8 cellular contexts compared by ENCODE assay signal in genomic region chr10:12350167-12350872, GRCh38. TPM values are rescaled to one million over a fixed set of nuclear protein-coding genes. Genes with fewer than 3 reads are reported as not detected.
DNase-seq lines count a peak whose midpoint lies in the region.

No MANE protein-coding gene starts in this region.

- DNase-seq in SIG-M5 treated with dmso at 0.1 percent for 504 hours (lab: John Stamatoyannopoulos, UW; ENCODE audit: unreplicated experiment) (peak; percentile 29), SIG-M5 (lab: John Stamatoyannopoulos, UW) (no peak), cerebellum (ENCODE audit: low spot score) (peak; percentile 48), kidney tubule cell (ENCODE audit: low spot score) (peak; percentile 37), putamen (ENCODE audit: low spot score) (no peak)
- DNase-seq in Jurkat, Clone E6-1 (ENCODE audit: low read depth, low spot score), result peak; percentile 54
- peak; percentile 14 for DNase-seq in activated CD4-positive, CD25-positive, alpha-beta regulatory T cell treated with anti-CD3 and anti-CD28 coated beads, Interleukin-2, amount 50 U/mL, for 16 hours (ENCODE audit: low read depth, low spot score)
- DNase-seq in stimulated activated CD4-positive, alpha-beta T cell treated with anti-CD3 and anti-CD28 coated beads, Interleukin-15, amount 100 ng/mL, for 48 hours (ENCODE audit: low read depth in 2 of 2), result peak; percentile 26 to 30

- H3K4me3 ChIP-seq in Jurkat, Clone E6-1 (ENCODE audit: low read length), result peak overlapping the region; percentile 66

RNA-seq across cellular contexts. Expression of gene CAMK1D, which starts 1.0 kb away (rescaled TPM):
- 9.4 TPM for polyA plus RNA-seq in Jurkat, Clone E6-1 (2012; ENCODE audit: insufficient read depth, insufficient read length)
- 10.8 TPM for total RNA-seq in cerebellum

Comparison
In these comparisons a context has a peak if more than half of its experiments do, and no peak if none do; other contexts are left out.
1. DNase-seq: peak in SIG-M5 treated with dmso at 0.1 percent for 504 hours (single experiment), Jurkat, Clone E6-1 (single experiment), activated CD4-positive, CD25-positive, alpha-beta regulatory T cell treated with anti-CD3 and anti-CD28 coated beads, Interleukin-2, amount 50 U/mL, for 16 hours (single experiment), cerebellum (single experiment), kidney tubule cell (single experiment) and stimulated activated CD4-positive, alpha-beta T cell treated with anti-CD3 and anti-CD28 coated beads, Interleukin-15, amount 100 ng/mL, for 48 hours (2 of 2); none in SIG-M5 (single experiment) and putamen (single experiment).